9 cellular contexts compared by ENCODE assay signal in genomic region chr9:36135791-36136276, GRCh38. TPM values are rescaled to one million over a fixed set of nuclear protein-coding genes. Genes with fewer than 3 reads are reported as not detected.
A peak's percentile ranks its signal among the peaks of the same experiment; 100 is the strongest.
DNase-seq lines count a peak whose midpoint lies in the region; ATAC-seq, FAIRE-seq and TF ChIP-seq lines count a peak whose summit lies in the region.
"Had no signal": no experiment of that assay in that cellular context is flagged by ENCODE, and none has a peak within 500 bp of the region (broad histone marks: within the 10 kb centered on the region; RNA-seq: fewer than 3 reads in every experiment).

No MANE protein-coding gene starts in this region.

- CTCF ChIA-PET in HepG2 (lab: Yijun Ruan, JAX; ENCODE audit: low intra/inter-chr PET ratio, low total read pairs) (no interaction called here), RWPE1 (lab: Yijun Ruan, JAX) (interaction anchor here (1.0 to 1.5 kb wide), 4 partner anchors 30 to 190 kb away, joined by 3 to 6 read pairs (median 4); no protein-coding TSS in a partner anchor)

- TF ChIP-seq CTCF in ascending aorta (IDR thresholded peaks at IDR 0.05) (no peak), HepG2 (CRISPR knock-in tag; IDR thresholded peaks at IDR 0.05) (no peak), suprapubic skin (IDR thresholded peaks at IDR 0.05) (no peak), RWPE1 (conservative IDR thresholded peaks at IDR 0.05; ENCODE audit: low read depth) (no peak)

- in situ Hi-C loops in HepG2 (cut with HindIII; ENCODE audit: extremely low pct_ligation_motif_present, low pct_unique_long_range_greater_than_20kb): no loop called here

- H3K27me3 ChIP-seq in ascending aorta (no peaks in the 10 kb centered on the region), HepG2 (ENCODE audit: control insufficient read depth in 1 of 2, insufficient read depth in 2 of 2, low read length in 2 of 2) (peaks cover 16 to 58% of the 10 kb centered on the region in 2 experiments), suprapubic skin (peaks cover 18% of the 10 kb centered on the region)

- no peak overlapping the region for H2AFZ ChIP-seq in HepG2 (ENCODE audit: low read length)

- no peak for FAIRE-seq in HepG2 (lab: Jason Lieb, UNC)
- FAIRE-seq: A204.1 had no signal

- H3K27ac Mint-ChIP-seq in T-helper 2 cell treated with Interferon-gamma antibody and Interleukin-4, amounts not matched to agents 5 μg/mL and 100 μg/mL, for 36 hours: peak overlapping the region; percentile 57

- peak overlapping the region; percentile 84 to 90 for H3K4me3 ChIP-seq in ascending aorta
- peak overlapping the region; percentile 38 to 71 (median 40); a peak in 4 of 6 replicates for H3K4me3 ChIP-seq in HepG2 (replicated peaks in 1 of 3; ENCODE audit: insufficient read depth in 1 of 3, low read depth in 2 of 3, low read length in 3 of 3)
- peak overlapping the region; percentile 82 for H3K4me3 ChIP-seq in suprapubic skin

- no peak for ATAC-seq in HepG2
- ATAC-seq in GM19452 (IDR thresholded peaks at IDR 0.05; ENCODE audit: unreplicated experiment): no peak

- H3K9me3 ChIP-seq in ascending aorta (no peaks in the 10 kb centered on the region), HepG2 (ENCODE audit: low read length) (no peaks in the 10 kb centered on the region), suprapubic skin (no peaks in the 10 kb centered on the region)

- POLR2A ChIA-PET in HepG2 (lab: Yijun Ruan, JAX) (no interaction called here), RWPE1 (lab: Yijun Ruan, JAX; ENCODE audit: low non-redundant PET) (no interaction called here)

- H3K4me1 ChIP-seq in ascending aorta (peaks cover 0 to 16% of the 10 kb centered on the region in 2 donors), HepG2 (ENCODE audit: insufficient read depth, low read length) (peaks cover 16% of the 10 kb centered on the region), suprapubic skin (peaks cover 36% of the 10 kb centered on the region)

- intact Hi-C loops in ascending aorta (cut with DNase I) (loop anchor here (1.0 kb wide), 2 partner anchors 30 to 33 kb away; no protein-coding TSS in a partner anchor), HepG2 (cut with micrococcal nuclease; ENCODE audit: unreplicated experiment) (no loop called here)

- TF ChIP-seq POLR2A in HepG2 (IDR thresholded peaks at IDR 0.05; ENCODE audit: insufficient read depth in 1 of 2, low read depth in 2 of 2, low read length in 2 of 2): no peak
- no peak for TF ChIP-seq POLR2A in suprapubic skin (IDR thresholded peaks at IDR 0.05)

- no peaks in the 10 kb centered on the region for H4K20me1 ChIP-seq in HepG2 (ENCODE audit: insufficient read depth, low read length)

- no peaks in the 10 kb centered on the region for H3K79me2 ChIP-seq in HepG2 (ENCODE audit: insufficient read depth, low read length)

- WGBS in HepG2 (ENCODE audit: low lambda C conversion rate): 18% methylated on average over 13 of the region's 18 CpGs
- 9% methylated on average over 18 of the region's 18 CpGs for WGBS in suprapubic skin

- peaks cover 36% of the 10 kb centered on the region for H3K4me1 Mint-ChIP-seq in T-helper 2 cell treated with Interferon-gamma antibody and Interleukin-4, amounts not matched to agents 5 μg/mL and 100 μg/mL, for 36 hours (ENCODE audit: low read depth)

- peak overlapping the region; percentile 81 for H3K4me2 ChIP-seq in HepG2 (ENCODE audit: low read depth, low read length)

- no TSS peak for BruUV-seq in HepG2 (replicated peaks; lab: Mats Ljungman, UMichigan)

- H3K9me3 Mint-ChIP-seq in T-helper 2 cell treated with Interferon-gamma antibody and Interleukin-4, amounts not matched to agents 5 μg/mL and 100 μg/mL, for 36 hours: no peaks in the 10 kb centered on the region

- H3K36me3 Mint-ChIP-seq in T-helper 2 cell treated with Interferon-gamma antibody and Interleukin-4, amounts not matched to agents 5 μg/mL and 100 μg/mL, for 36 hours (ENCODE audit: low read depth): peaks cover 20% of the 10 kb centered on the region

- no peak for TF ChIP-seq RAD21 in HepG2 (CRISPR knock-in tag; IDR thresholded peaks at IDR 0.05)

- H3K36me3 ChIP-seq in ascending aorta (no peaks in the 10 kb centered on the region), HepG2 (replicated peaks in 1 of 2; ENCODE audit: control insufficient read depth in 1 of 2, insufficient read depth in 2 of 2, low read length in 2 of 2) (no peaks in the 10 kb centered on the region), suprapubic skin (no peaks in the 10 kb centered on the region)

- H3K9ac ChIP-seq in HepG2 (ENCODE audit: insufficient read depth, low read depth, low read length): no peak overlapping the region

- DNase-seq in T-helper 2 cell treated with Interferon-gamma antibody and Interleukin-4, amounts not matched to agents 5 μg/mL and 100 μg/mL, for 36 hours (ENCODE audit: low spot score): no peak
- DNase-seq in T-helper 2 cell: no peak
- DNase-seq in ascending aorta (ENCODE audit: low spot score in 2 of 2): peak in 1 of 2 donors; percentile 62
- DNase-seq in HepG2 (ENCODE audit: low spot score): no peak
- DNase-seq in suprapubic skin (ENCODE audit: low spot score in 2 of 2): peak; percentile 79 to 83
- no peak for DNase-seq in NCI-H345 (lab: John Stamatoyannopoulos, UW)
- DNase-seq in RWPE1 (ENCODE audit: low spot score): no peak

- TF ChIP-seq EP300 in HepG2 (IDR thresholded peaks at IDR 0.05; ENCODE audit: low read depth in 2 of 2, low read length in 2 of 2) (no peak), HepG2 (CRISPR knock-in tag; IDR thresholded peaks at IDR 0.05; ENCODE audit: borderline replicate concordance) (no peak), suprapubic skin (IDR thresholded peaks at IDR 0.05) (no peak)

- H3K27me3 Mint-ChIP-seq in T-helper 2 cell treated with Interferon-gamma antibody and Interleukin-4, amounts not matched to agents 5 μg/mL and 100 μg/mL, for 36 hours (ENCODE audit: low read depth): peaks cover 31% of the 10 kb centered on the region

- peak overlapping the region; percentile 84 for H3K4me3 Mint-ChIP-seq in T-helper 2 cell treated with Interferon-gamma antibody and Interleukin-4, amounts not matched to agents 5 μg/mL and 100 μg/mL, for 36 hours

- H3K27ac ChIP-seq in ascending aorta: peak overlapping the region in 1 of 2 donors; percentile 78
- no peak overlapping the region for H3K27ac ChIP-seq in HepG2 (ENCODE audit: extremely low read length, insufficient read depth, low read length)
- peak overlapping the region; percentile 79 for H3K27ac ChIP-seq in suprapubic skin
- H3K27ac ChIP-seq in RWPE1: no peak overlapping the region

RNA-seq across cellular contexts. Expression of gene GLIPR2, which starts 0.7 kb away (rescaled TPM):
- 54.4 TPM for total RNA-seq in ascending aorta
- total RNA-seq in HepG2 (2016; rRNA removed; fragmentation: Illumina TruSeq; extraction: Trizol): 0.27 and 0.42 TPM in 2 replicates
- not detected in 2 replicates for total RNA-seq in HepG2 (2016; cell fraction: cytosol; rRNA removed; fragmentation: Illumina TruSeq; extraction: Trizol; ENCODE audit: low read depth)
- 0.50 and 0.52 TPM in 2 replicates for total RNA-seq in HepG2 (2016; cell fraction: insoluble cytoplasmic fraction; rRNA removed; fragmentation: Illumina TruSeq; extraction: Trizol)
- total RNA-seq in HepG2 (2016; cell fraction: membrane; rRNA removed; fragmentation: Illumina TruSeq; extraction: Trizol): 0.21 and 0.40 TPM in 2 replicates
- 0.19 TPM in 1 of 2 replicates, not detected in the other for total RNA-seq in HepG2 (2016; cell fraction: nucleus; rRNA removed; fragmentation: Illumina TruSeq; extraction: Trizol)
- 0.08 and 0.29 TPM in 2 replicates for polyA plus RNA-seq in HepG2 (2011; rRNA removed)
- polyA plus RNA-seq in HepG2 (2011; cell fraction: cytosol; rRNA removed): 0.07 and 0.22 TPM in 2 replicates
- polyA plus RNA-seq in HepG2 (2011; cell fraction: nucleus; rRNA removed): 0.07 TPM in 1 of 2 replicates, not detected in the other
- 0.21 TPM in 1 of 2 replicates, not detected in the other for polyA plus RNA-seq in HepG2 (2012)
- 0.07 and 0.14 TPM in 2 replicates for polyA plus RNA-seq in HepG2 (2016; cell fraction: cytosol; fragmentation: Illumina TruSeq; extraction: Trizol; ENCODE audit: low read depth)
- 0.35 and 0.75 TPM in 2 replicates for polyA plus RNA-seq in HepG2 (2016; cell fraction: insoluble cytoplasmic fraction; fragmentation: Illumina TruSeq; extraction: Trizol; ENCODE audit: low read depth)
- 0.18 and 0.30 TPM in 2 replicates for polyA plus RNA-seq in HepG2 (2016; cell fraction: membrane; fragmentation: Illumina TruSeq; extraction: Trizol; ENCODE audit: low read depth)
- 0.25 and 0.44 TPM in 2 replicates for polyA plus RNA-seq in HepG2 (2016; cell fraction: nucleus; fragmentation: Illumina TruSeq; extraction: Trizol; ENCODE audit: insufficient read depth, low read depth)
- polyA minus RNA-seq in HepG2 (2011; rRNA and poly(A)+ RNA removed; ENCODE audit: low replicate concordance): 0.23 TPM in 1 of 2 replicates, not detected in the other
- not detected in 2 replicates for polyA minus RNA-seq in HepG2 (2011; cell fraction: cytosol; rRNA and poly(A)+ RNA removed)
- not detected in 2 replicates for polyA minus RNA-seq in HepG2 (2011; cell fraction: nucleus; rRNA and poly(A)+ RNA removed)
- 1 to 10 TPM; 3.2 to 8.8 (median 5.6) TPM for total RNA-seq in suprapubic skin

RNA-seq across cellular contexts. Expression of gene CCIN, which starts 33.4 kb away (rescaled TPM):
- total RNA-seq in ascending aorta: not detected
- total RNA-seq in HepG2 (2016; rRNA removed; fragmentation: Illumina TruSeq; extraction: Trizol): not detected in 2 replicates
- total RNA-seq in HepG2 (2016; cell fraction: cytosol; rRNA removed; fragmentation: Illumina TruSeq; extraction: Trizol; ENCODE audit: low read depth): not detected in 2 replicates
- total RNA-seq in HepG2 (2016; cell fraction: insoluble cytoplasmic fraction; rRNA removed; fragmentation: Illumina TruSeq; extraction: Trizol): not detected in 2 replicates
- not detected in 2 replicates for total RNA-seq in HepG2 (2016; cell fraction: membrane; rRNA removed; fragmentation: Illumina TruSeq; extraction: Trizol)
- total RNA-seq in HepG2 (2016; cell fraction: nucleus; rRNA removed; fragmentation: Illumina TruSeq; extraction: Trizol): not detected in 2 replicates
- polyA plus RNA-seq in HepG2 (2011; rRNA removed): not detected in 2 replicates
- polyA plus RNA-seq in HepG2 (2011; cell fraction: cytosol; rRNA removed): 0.04 TPM in 1 of 2 replicates, not detected in the other
- polyA plus RNA-seq in HepG2 (2011; cell fraction: nucleus; rRNA removed): 0.07 TPM in 1 of 2 replicates, not detected in the other
- polyA plus RNA-seq in HepG2 (2012): not detected in 2 replicates
- polyA plus RNA-seq in HepG2 (2016; cell fraction: cytosol; fragmentation: Illumina TruSeq; extraction: Trizol; ENCODE audit: low read depth): not detected in 2 replicates
- not detected in 2 replicates for polyA plus RNA-seq in HepG2 (2016; cell fraction: insoluble cytoplasmic fraction; fragmentation: Illumina TruSeq; extraction: Trizol; ENCODE audit: low read depth)
- not detected in 2 replicates for polyA plus RNA-seq in HepG2 (2016; cell fraction: membrane; fragmentation: Illumina TruSeq; extraction: Trizol; ENCODE audit: low read depth)
- not detected in 2 replicates for polyA plus RNA-seq in HepG2 (2016; cell fraction: nucleus; fragmentation: Illumina TruSeq; extraction: Trizol; ENCODE audit: insufficient read depth, low read depth)
- not detected in 2 replicates for polyA minus RNA-seq in HepG2 (2011; rRNA and poly(A)+ RNA removed; ENCODE audit: low replicate concordance)
- polyA minus RNA-seq in HepG2 (2011; cell fraction: cytosol; rRNA and poly(A)+ RNA removed): not detected in 2 replicates
- not detected in 2 replicates for polyA minus RNA-seq in HepG2 (2011; cell fraction: nucleus; rRNA and poly(A)+ RNA removed)
- not detected for total RNA-seq in suprapubic skin

RNA-seq across cellular contexts. Expression of gene CLTA, which starts 54.9 kb away (rescaled TPM):
- total RNA-seq in ascending aorta (222 TPM), HepG2 (2016; rRNA removed; fragmentation: Illumina TruSeq; extraction: Trizol) (222 and 227 TPM in 2 replicates), suprapubic skin (100 to 1,000 TPM; 128 to 148 (median 130) TPM)
- total RNA-seq in HepG2 (2016; cell fraction: cytosol; rRNA removed; fragmentation: Illumina TruSeq; extraction: Trizol; ENCODE audit: low read depth): 77.4 and 77.5 TPM in 2 replicates
- 223 and 230 TPM in 2 replicates for total RNA-seq in HepG2 (2016; cell fraction: insoluble cytoplasmic fraction; rRNA removed; fragmentation: Illumina TruSeq; extraction: Trizol)
- total RNA-seq in HepG2 (2016; cell fraction: membrane; rRNA removed; fragmentation: Illumina TruSeq; extraction: Trizol): 134 and 142 TPM in 2 replicates
- 66.4 and 74.6 TPM in 2 replicates for total RNA-seq in HepG2 (2016; cell fraction: nucleus; rRNA removed; fragmentation: Illumina TruSeq; extraction: Trizol)
- 110 and 143 TPM in 2 replicates for polyA plus RNA-seq in HepG2 (2011; rRNA removed)
- polyA plus RNA-seq in HepG2 (2011; cell fraction: cytosol; rRNA removed): 131 and 141 TPM in 2 replicates
- polyA plus RNA-seq in HepG2 (2011; cell fraction: nucleus; rRNA removed): 33.5 and 40.0 TPM in 2 replicates
- polyA plus RNA-seq in HepG2 (2012): 138 and 142 TPM in 2 replicates
- polyA plus RNA-seq in HepG2 (2016; cell fraction: cytosol; fragmentation: Illumina TruSeq; extraction: Trizol; ENCODE audit: low read depth): 80.6 and 83.8 TPM in 2 replicates
- 243 and 252 TPM in 2 replicates for polyA plus RNA-seq in HepG2 (2016; cell fraction: insoluble cytoplasmic fraction; fragmentation: Illumina TruSeq; extraction: Trizol; ENCODE audit: low read depth)
- 122 and 129 TPM in 2 replicates for polyA plus RNA-seq in HepG2 (2016; cell fraction: membrane; fragmentation: Illumina TruSeq; extraction: Trizol; ENCODE audit: low read depth)
- polyA plus RNA-seq in HepG2 (2016; cell fraction: nucleus; fragmentation: Illumina TruSeq; extraction: Trizol; ENCODE audit: insufficient read depth, low read depth): 116 and 119 TPM in 2 replicates
- 57.2 and 96.3 TPM in 2 replicates for polyA minus RNA-seq in HepG2 (2011; rRNA and poly(A)+ RNA removed; ENCODE audit: low replicate concordance)
- 62.5 and 79.0 TPM in 2 replicates for polyA minus RNA-seq in HepG2 (2011; cell fraction: cytosol; rRNA and poly(A)+ RNA removed)
- 17.6 and 26.5 TPM in 2 replicates for polyA minus RNA-seq in HepG2 (2011; cell fraction: nucleus; rRNA and poly(A)+ RNA removed)

Comparison
In these comparisons a context has a peak if more than half of its experiments do, and no peak if none do; other contexts are left out.
1. DNase-seq: peak in suprapubic skin (2 of 2); none in T-helper 2 cell treated with Interferon-gamma antibody and Interleukin-4, amounts not matched to agents 5 μg/mL and 100 μg/mL, for 36 hours (single experiment), T-helper 2 cell (0 of 5), HepG2 (single experiment), NCI-H345 (single experiment) and RWPE1 (single experiment).
2. Peak in every context shown above with its lines, with median percentiles within 50 percentile points of each other: H3K4me3 ChIP-seq.